Comparison of ENCODE assay signal across 16 cellular contexts in genomic region chr4:3710451-3711182, GRCh38. TPM values are rescaled to one million over a fixed set of nuclear protein-coding genes. Genes with fewer than 3 reads are reported as not detected.
DNase-seq lines count a peak whose midpoint lies in the region; ATAC-seq and TF ChIP-seq lines count a peak whose summit lies in the region.
"Had no signal": no experiment of that assay in that cellular context is flagged by ENCODE, and none has a peak within 500 bp of the region (broad histone marks: within the 10 kb centered on the region; RNA-seq: fewer than 3 reads in every experiment).

No MANE protein-coding gene starts in this region.

- no peaks in the 10 kb centered on the region for H3K36me3 Mint-ChIP-seq in neural crest cell (ENCODE audit: low read depth)
- no peaks in the 10 kb centered on the region for H3K36me3 Mint-ChIP-seq in activated CD4-positive, alpha-beta T cell treated with anti-CD3 and anti-CD28 coated beads for 36 hours (ENCODE audit: low read depth)
- H3K36me3 Mint-ChIP-seq: activated CD4-positive, alpha-beta memory T cell treated with anti-CD3 and anti-CD28 coated beads for 36 hours; CD4-positive, CD25-positive, alpha-beta regulatory T cell had no signal

- no peaks in the 10 kb centered on the region for H3K36me3 ChIP-seq in right atrium auricular region
- H3K36me3 ChIP-seq in uterus, result no peaks in the 10 kb centered on the region
- H3K36me3 ChIP-seq: upper lobe of left lung had no signal

- H3K4me3 Mint-ChIP-seq in neural crest cell, result no peak overlapping the region
- H3K4me3 Mint-ChIP-seq in activated CD4-positive, alpha-beta T cell treated with anti-CD3 and anti-CD28 coated beads for 36 hours, result no peak overlapping the region
- H3K4me3 Mint-ChIP-seq: activated CD4-positive, alpha-beta memory T cell treated with anti-CD3 and anti-CD28 coated beads for 36 hours; CD4-positive, CD25-positive, alpha-beta regulatory T cell had no signal

- TF ChIP-seq POLR2A in uterus (IDR thresholded peaks at IDR 0.05), result no peak

- POLR2A ChIA-PET in activated CD4-positive, alpha-beta T cell treated with anti-CD3 and anti-CD28 coated beads for 36 hours (lab: Charles Lee), result interaction anchor here (0.7 kb wide), 1 partner anchor 60 kb away, joined by 4 read pairs; no protein-coding TSS in a partner anchor

- CTCF ChIA-PET in activated CD4-positive, alpha-beta T cell treated with anti-CD3 and anti-CD28 coated beads for 36 hours (lab: Charles Lee), result no interaction called here

- DNase-seq in Right ventricle myocardium superior (peak; percentile 32), right atrium auricular region (ENCODE audit: low spot score) (no peak), hepatic stellate cell (ENCODE audit: low spot score) (peak; percentile 35), neural crest cell (ENCODE audit: low read depth, low spot score) (peak; percentile 29), uterus (peak; percentile 29 to 36), DMS79 (lab: John Stamatoyannopoulos, UW) (no peak)
- no peak for DNase-seq in activated CD4-positive, alpha-beta T cell treated with anti-CD3 and anti-CD28 coated beads for 36 hours
- DNase-seq: activated CD4-positive, alpha-beta memory T cell treated with anti-CD3 and anti-CD28 coated beads for 36 hours; activated T-cell treated with anti-CD3 and anti-CD28 coated beads, Interleukin-2, amount 50 U/mL, for 48 hours; CD4-positive, CD25-positive, alpha-beta regulatory T cell; central memory CD4-positive, alpha-beta T cell; DMS53; RPMI8226 had no signal

- TF ChIP-seq CTCF in right atrium auricular region (IDR thresholded peaks at IDR 0.05) (no peak), neural crest cell (conservative IDR thresholded peaks at IDR 0.05) (no peak), uterus (IDR thresholded peaks at IDR 0.05) (no peak)

- H3K4me3 ChIP-seq in right atrium auricular region (no peak overlapping the region), uterus (no peak overlapping the region)
- H3K4me3 ChIP-seq: hepatocyte, upper lobe of left lung had no signal

- H3K27me3 ChIP-seq in right atrium auricular region (no peaks in the 10 kb centered on the region), uterus (no peaks in the 10 kb centered on the region)
- H3K27me3 ChIP-seq: hepatocyte, upper lobe of left lung had no signal

- intact Hi-C loops in Right ventricle myocardium superior (cut with DNase I) (no loop called here), uterus (cut with DNase I; ENCODE audit: low total_unique reads) (no loop called here)
- intact Hi-C loops in activated CD4-positive, alpha-beta T cell treated with anti-CD3 and anti-CD28 coated beads for 36 hours (cut with DNase I, micrococcal nuclease), result no loop called here

- H3K4me1 ChIP-seq in right atrium auricular region, result no peaks in the 10 kb centered on the region
- peaks cover 0 to 23% of the 10 kb centered on the region in 2 donors for H3K4me1 ChIP-seq in uterus
- H3K4me1 ChIP-seq: upper lobe of left lung had no signal

- peaks cover 10% of the 10 kb centered on the region for H3K4me1 Mint-ChIP-seq in neural crest cell
- H3K4me1 Mint-ChIP-seq in activated CD4-positive, alpha-beta T cell treated with anti-CD3 and anti-CD28 coated beads for 36 hours, result no peaks in the 10 kb centered on the region
- H3K4me1 Mint-ChIP-seq: CD4-positive, CD25-positive, alpha-beta regulatory T cell had no signal

- H3K27ac Mint-ChIP-seq in neural crest cell (ENCODE audit: unreplicated experiment), result no peak overlapping the region
- H3K27ac Mint-ChIP-seq in activated CD4-positive, alpha-beta T cell treated with anti-CD3 and anti-CD28 coated beads for 36 hours, result no peak overlapping the region
- H3K27ac Mint-ChIP-seq: activated CD4-positive, alpha-beta memory T cell treated with anti-CD3 and anti-CD28 coated beads for 36 hours; CD4-positive, CD25-positive, alpha-beta regulatory T cell had no signal

- no peaks in the 10 kb centered on the region for H3K9me3 Mint-ChIP-seq in neural crest cell
- no peaks in the 10 kb centered on the region for H3K9me3 Mint-ChIP-seq in activated CD4-positive, alpha-beta T cell treated with anti-CD3 and anti-CD28 coated beads for 36 hours (ENCODE audit: low read depth)
- H3K9me3 Mint-ChIP-seq: activated CD4-positive, alpha-beta memory T cell treated with anti-CD3 and anti-CD28 coated beads for 36 hours; CD4-positive, CD25-positive, alpha-beta regulatory T cell had no signal

- H3K27me3 Mint-ChIP-seq in neural crest cell (ENCODE audit: low read depth), result peaks cover 20% of the 10 kb centered on the region
- peaks cover 6% of the 10 kb centered on the region for H3K27me3 Mint-ChIP-seq in activated CD4-positive, alpha-beta T cell treated with anti-CD3 and anti-CD28 coated beads for 36 hours
- H3K27me3 Mint-ChIP-seq: CD4-positive, CD25-positive, alpha-beta regulatory T cell had no signal

- no peak for ATAC-seq in Right ventricle myocardium superior (ENCODE audit: poor library complexity)
- no peak for ATAC-seq in activated CD4-positive, alpha-beta T cell treated with anti-CD3 and anti-CD28 coated beads for 36 hours
- ATAC-seq in GM18498 (IDR thresholded peaks at IDR 0.05; ENCODE audit: unreplicated experiment), result no peak

- no peak overlapping the region for H3K27ac ChIP-seq in right atrium auricular region
- peak overlapping the region in 1 of 2 donors; percentile 40 for H3K27ac ChIP-seq in uterus
- H3K27ac ChIP-seq: hepatocyte, upper lobe of left lung had no signal

- H3K9me3 ChIP-seq in right atrium auricular region (no peaks in the 10 kb centered on the region), uterus (no peaks in the 10 kb centered on the region)
- H3K9me3 ChIP-seq: upper lobe of left lung had no signal

RNA-seq across cellular contexts. Expression of gene ADRA2C, which starts 55.6 kb away (rescaled TPM):
- 6.2 TPM for total RNA-seq in Right ventricle myocardium superior
- 1 to 10 TPM; 2.6 to 3.1 TPM for total RNA-seq in right atrium auricular region
- total RNA-seq in neural crest cell, result 6.1 and 6.8 TPM in 2 replicates
- 10 to 100 TPM in 3 of 4 donors, 1 to 10 TPM in 1; 4.1 to 75.0 (median 24.7) TPM for total RNA-seq in uterus
- not detected for total RNA-seq in activated CD4-positive, alpha-beta T cell treated with anti-CD3 and anti-CD28 coated beads for 36 hours
- total RNA-seq: activated CD4-positive, alpha-beta memory T cell treated with anti-CD3 and anti-CD28 coated beads for 36 hours; CD4-positive, CD25-positive, alpha-beta regulatory T cell had no signal

Comparison
In these comparisons a context has a peak if more than half of its experiments do, and no peak if none do; other contexts are left out.
1. DNase-seq: peak in Right ventricle myocardium superior (single experiment), hepatic stellate cell (single experiment), neural crest cell (single experiment) and uterus (2 of 2); none in right atrium auricular region (single experiment), DMS79 (single experiment) and activated CD4-positive, alpha-beta T cell treated with anti-CD3 and anti-CD28 coated beads for 36 hours (single experiment).